19 cellular contexts compared by ENCODE assay signal in the genomic region with DNA sequence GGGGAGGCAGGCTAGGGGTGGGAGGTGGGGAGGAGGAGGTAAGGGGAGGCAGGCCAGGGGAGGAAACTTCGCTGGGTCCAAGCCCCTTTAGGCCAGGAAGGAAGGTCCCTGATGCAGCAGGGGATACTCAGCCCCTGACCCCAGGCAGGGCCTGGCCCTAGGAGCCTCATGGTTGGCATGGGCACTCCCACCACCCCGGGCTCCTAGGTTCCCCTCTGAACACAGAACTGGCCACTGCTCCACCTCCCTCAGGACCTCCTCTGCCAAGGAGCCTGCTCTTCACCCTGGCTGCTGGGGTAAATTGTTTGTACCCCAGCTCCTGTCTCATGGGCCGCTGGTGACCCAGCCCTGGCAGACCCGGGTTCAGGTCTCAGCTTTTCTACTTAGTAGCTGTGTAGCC. TPM values are rescaled to one million over a fixed set of nuclear protein-coding genes. Genes with fewer than 3 reads are reported as not detected.
DNase-seq lines count a peak whose midpoint lies in the region; ATAC-seq, FAIRE-seq and TF ChIP-seq lines count a peak whose summit lies in the region.
"Had no signal": no experiment of that assay in that cellular context is flagged by ENCODE, and none has a peak within 500 bp of the region (broad histone marks: within the 10 kb centered on the region; RNA-seq: fewer than 3 reads in every experiment).

No MANE protein-coding gene starts in this region.

- no peaks in the 10 kb centered on the region for H3K27me3 ChIP-seq in OCI-LY1 (ENCODE audit: insufficient read depth, low read length)
- H3K27me3 ChIP-seq in gastroesophageal sphincter, result no peaks in the 10 kb centered on the region
- H3K27me3 ChIP-seq in neutrophil, result no peaks in the 10 kb centered on the region
- H3K27me3 ChIP-seq in thyroid gland, result no peaks in the 10 kb centered on the region
- no peaks in the 10 kb centered on the region for H3K27me3 ChIP-seq in neural progenitor cell
- no peaks in the 10 kb centered on the region for H3K27me3 ChIP-seq in small intestine (ENCODE audit: control insufficient read depth in 2 of 2, insufficient read depth in 2 of 2, low read length in 2 of 2)

- TF ChIP-seq CTCF in OCI-LY1 (IDR thresholded peaks at IDR 0.05; ENCODE audit: low read length) (no peak), gastroesophageal sphincter (IDR thresholded peaks at IDR 0.05) (no peak), neutrophil (IDR thresholded peaks at IDR 0.05) (no peak), thyroid gland (IDR thresholded peaks at IDR 0.05) (no peak), neural progenitor cell (IDR thresholded peaks at IDR 0.05) (no peak)

- peaks cover 2% of the 10 kb centered on the region for H3K4me1 Mint-ChIP-seq in neural progenitor cell

- H2AFZ ChIP-seq in OCI-LY1 (ENCODE audit: low read length), result no peak overlapping the region
- H2AFZ ChIP-seq in neural progenitor cell (replicated peaks), result no peak overlapping the region

- H3K79me2 ChIP-seq in OCI-LY1 (ENCODE audit: insufficient read depth, low read length) (no peaks in the 10 kb centered on the region), neural progenitor cell (ENCODE audit: low read depth) (no peaks in the 10 kb centered on the region)

- H3F3A ChIP-seq in OCI-LY1 (ENCODE audit: insufficient read depth, low read length) (no peaks in the 10 kb centered on the region), neural progenitor cell (ENCODE audit: low read depth) (no peaks in the 10 kb centered on the region)

- H3K27ac ChIP-seq in OCI-LY1 (ENCODE audit: low read depth, low read length, poor library complexity, severe bottlenecking), result peak overlapping the region; percentile 19
- peak overlapping the region in 3 of 4 donors; percentile 22 to 57 (median 54) for H3K27ac ChIP-seq in gastroesophageal sphincter
- peak overlapping the region; percentile 53 for H3K27ac ChIP-seq in neutrophil
- H3K27ac ChIP-seq in thyroid gland, result peak overlapping the region in 2 of 3 donors; percentile 24 to 33
- no peak overlapping the region for H3K27ac ChIP-seq in neural progenitor cell
- H3K27ac ChIP-seq in small intestine (ENCODE audit: low read depth in 1 of 2, low read length in 1 of 2), result peak overlapping the region in 1 of 2 donors; percentile 24

- no peak for TF ChIP-seq EP300 in gastroesophageal sphincter (IDR thresholded peaks at IDR 0.05)

- peak overlapping the region; percentile 38; the same call in 1 of the 2 replicates for H3K4me2 ChIP-seq in OCI-LY1 (ENCODE audit: low read length)
- H3K4me2 ChIP-seq in neural progenitor cell, result no peak overlapping the region

- peaks cover 4% of the 10 kb centered on the region for H3K27me3 Mint-ChIP-seq in neural progenitor cell (ENCODE audit: insufficient read depth, low read depth)
- H3K27me3 Mint-ChIP-seq: CD4-positive, alpha-beta T cell had no signal

- H3K36me3 ChIP-seq in OCI-LY1 (ENCODE audit: insufficient read depth, low read length), result no peaks in the 10 kb centered on the region
- H3K36me3 ChIP-seq in gastroesophageal sphincter, result no peaks in the 10 kb centered on the region
- H3K36me3 ChIP-seq in neutrophil, result no peaks in the 10 kb centered on the region
- H3K36me3 ChIP-seq in thyroid gland, result no peaks in the 10 kb centered on the region
- H3K36me3 ChIP-seq in neural progenitor cell, result no peaks in the 10 kb centered on the region
- no peaks in the 10 kb centered on the region for H3K36me3 ChIP-seq in small intestine (ENCODE audit: control insufficient read depth in 2 of 2, insufficient read depth in 2 of 2, low read length in 2 of 2)

- no CpG with 5 or more reads among the region's 4 CpGs for WGBS in gastroesophageal sphincter (ENCODE audit: low coverage in 1 of 2), 2 donors
- WGBS in thyroid gland, 2 donors, result 0 to 94% methylated on average over 1 to 3 of the region's 4 CpGs
- WGBS in small intestine, 3 donors, result 71 to 89% (median 84%) methylated on average over 3 to 4 of the region's 4 CpGs

- H3K9me2 ChIP-seq in OCI-LY1 (ENCODE audit: low read depth, low read length), result no peaks in the 10 kb centered on the region

- H3K9me3 ChIP-seq in OCI-LY1 (ENCODE audit: low read length) (no peaks in the 10 kb centered on the region), gastroesophageal sphincter (no peaks in the 10 kb centered on the region), neutrophil (no peaks in the 10 kb centered on the region), thyroid gland (no peaks in the 10 kb centered on the region), neural progenitor cell (ENCODE audit: low read depth) (no peaks in the 10 kb centered on the region), small intestine (ENCODE audit: control insufficient read depth, low read depth) (no peaks in the 10 kb centered on the region)

- peaks cover 44% of the 10 kb centered on the region for H3K4me1 ChIP-seq in OCI-LY1 (ENCODE audit: insufficient read depth, low read length, severe bottlenecking)
- H3K4me1 ChIP-seq in gastroesophageal sphincter, result peaks cover 0 to 11% (median 0%) of the 10 kb centered on the region in 3 donors
- peaks cover 13 to 24% of the 10 kb centered on the region in 2 experiments for H3K4me1 ChIP-seq in neutrophil (ENCODE audit: control insufficient read depth in 1 of 2, insufficient read depth in 1 of 2, low read depth in 1 of 2, low read length in 1 of 2)
- H3K4me1 ChIP-seq in thyroid gland, result peaks cover 9 to 31% of the 10 kb centered on the region in 2 donors
- no peaks in the 10 kb centered on the region for H3K4me1 ChIP-seq in neural progenitor cell
- no peaks in the 10 kb centered on the region for H3K4me1 ChIP-seq in small intestine (ENCODE audit: control insufficient read depth in 2 of 2, insufficient read depth in 1 of 2, low read depth in 1 of 2, low read length in 1 of 2)

- no peak overlapping the region for H3K27ac Mint-ChIP-seq in neural progenitor cell
- H3K27ac Mint-ChIP-seq: CD4-positive, alpha-beta T cell; H9 had no signal

- intact Hi-C loops in thyroid gland (cut with DNase I), result no loop called here

- FAIRE-seq in small intestine (lab: Jason Lieb, UNC), result no peak

- no peak for DNase-seq in thyroid gland
- DNase-seq in ecto neural progenitor cell (ENCODE audit: low spot score), result no peak
- DNase-seq in effector CD4-positive, alpha-beta T cell, result no peak
- no peak for DNase-seq in neural progenitor cell (ENCODE audit: low spot score)
- no peak for DNase-seq in small intestine
- DNase-seq: ACHN; AML-193; Calu3; CD4-positive, alpha-beta T cell; H9; NCI-H1048; NCI-H146; NCI-H510A treated with DMSO at 0.1 percent for 48 hours; NCI-H82 had no signal

- H3K9me3 Mint-ChIP-seq in neural progenitor cell, result no peaks in the 10 kb centered on the region
- H3K9me3 Mint-ChIP-seq: CD4-positive, alpha-beta T cell; H9 had no signal

- no peak overlapping the region for H3K4me3 Mint-ChIP-seq in neural progenitor cell
- H3K4me3 Mint-ChIP-seq: CD4-positive, alpha-beta T cell; H9 had no signal

- H3K9ac ChIP-seq in OCI-LY1 (ENCODE audit: low read length), result peak overlapping the region; percentile 36; the same call in 1 of the 2 replicates
- H3K9ac ChIP-seq in neural progenitor cell, result no peak overlapping the region

- H3K36me3 Mint-ChIP-seq in neural progenitor cell, result no peaks in the 10 kb centered on the region

- no peak for TF ChIP-seq POLR2A in gastroesophageal sphincter (IDR thresholded peaks at IDR 0.05)
- no peak for TF ChIP-seq POLR2A in thyroid gland (IDR thresholded peaks at IDR 0.05)

- H4K20me1 ChIP-seq in OCI-LY1 (ENCODE audit: insufficient read depth, low read length) (no peaks in the 10 kb centered on the region), neural progenitor cell (ENCODE audit: low read depth) (no peaks in the 10 kb centered on the region)

- ATAC-seq in gastroesophageal sphincter, result no peak
- ATAC-seq: Panc1 had no signal

- H3K4me3 ChIP-seq in OCI-LY1 (ENCODE audit: low read depth, low read length, poor library complexity, severe bottlenecking) (no peak overlapping the region), gastroesophageal sphincter (no peak overlapping the region), neutrophil (ENCODE audit: low read depth in 1 of 2, low read length in 1 of 2) (no peak overlapping the region), thyroid gland (replicated peaks in 1 of 3) (no peak overlapping the region), neural progenitor cell (no peak overlapping the region), small intestine (ENCODE audit: low read depth in 1 of 2, low read length in 2 of 2) (no peak overlapping the region)

RNA-seq across cellular contexts. Expression of a gene that starts 25.8 kb away (rescaled TPM):
- total RNA-seq in gastroesophageal sphincter (10 to 100 TPM; 63.5 to 87.5 (median 74.3) TPM), thyroid gland (100 to 1,000 TPM in 1 of 4 donors, 10 to 100 TPM in 3; 43.2 to 104 (median 81.5) TPM), neural progenitor cell (ENCODE audit: low replicate concordance) (0.54 and 0.59 TPM in 2 replicates)
- 1 to 10 TPM in 2 of 3 donors, under 1 TPM in 1; 0.45 to 8.5 (median 3.0) TPM for polyA plus RNA-seq in small intestine
- total RNA-seq: HT-29 had no signal

Comparison
In these comparisons a context has a peak if more than half of its experiments do, and no peak if none do; other contexts are left out.
1. RNA of a gene that starts 25.8 kb away (total RNA-seq): 43.2 to 104 TPM in thyroid gland and 63.5 to 87.5 TPM in gastroesophageal sphincter; 0.54 to 0.59 TPM in neural progenitor cell; every median in the first group is over 10 times any median in the second.